In the genomic region with DNA sequence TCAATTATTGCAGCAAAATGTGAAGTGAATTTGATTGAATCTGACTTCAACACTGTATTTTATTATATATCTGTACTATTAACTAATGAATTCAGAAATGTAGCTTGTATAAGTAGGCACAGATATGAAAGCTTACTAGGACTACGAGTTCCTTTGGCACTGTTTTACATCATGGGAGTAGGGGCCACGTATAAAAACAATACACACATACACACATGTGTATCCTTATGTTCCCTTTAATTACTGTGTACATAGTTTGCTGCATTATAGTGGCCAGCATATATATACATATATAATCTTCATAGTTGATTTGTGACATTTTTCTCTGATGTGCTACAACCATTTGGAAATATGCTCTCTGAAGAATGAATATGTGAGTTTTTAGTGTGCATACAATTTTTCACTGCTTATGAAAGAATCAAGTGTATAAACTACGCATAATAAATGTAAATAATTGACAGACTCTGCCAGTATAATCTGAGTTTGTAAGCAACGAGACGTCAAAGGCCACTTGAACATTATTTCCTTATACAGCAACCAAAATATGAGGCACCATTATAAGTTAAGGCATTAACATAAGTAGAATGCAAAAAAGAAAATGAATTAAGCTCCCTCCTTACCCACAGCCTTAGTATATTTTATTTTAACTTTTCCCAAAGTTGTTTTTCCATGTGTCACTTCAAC, we compare ENCODE assay signal across 20 cellular contexts.
DNase-seq lines count a peak whose midpoint lies in the region; ATAC-seq, FAIRE-seq and TF ChIP-seq lines count a peak whose summit lies in the region.
"Had no signal": no experiment of that assay in that cellular context is flagged by ENCODE, and none has a peak within 500 bp of the region (broad histone marks: within the 10 kb centered on the region; RNA-seq: fewer than 3 reads in every experiment).

No MANE protein-coding gene starts in this region.

- no peaks in the 10 kb centered on the region for H4K20me1 ChIP-seq in IMR-90 (ENCODE audit: insufficient read depth, low read length)

- H3K79me1 ChIP-seq in IMR-90 (ENCODE audit: low read depth in 1 of 2, low read length in 2 of 2): no peaks in the 10 kb centered on the region

- H3K27ac ChIP-seq in IMR-90 (ENCODE audit: insufficient read depth, low read length): no peak overlapping the region
- H3K27ac ChIP-seq in colonic mucosa: peak overlapping the region; percentile 20
- H3K27ac ChIP-seq in small intestine (ENCODE audit: low read depth in 1 of 2, low read length in 1 of 2): no peak overlapping the region
- H3K27ac ChIP-seq: C4-2B, HL-60 had no signal

- no peak overlapping the region for H2AK9ac ChIP-seq in IMR-90 (replicated peaks; ENCODE audit: low read depth, low read length, poor library complexity)

- H3K18ac ChIP-seq in IMR-90 (ENCODE audit: low read depth, low read length): no peak overlapping the region

- no peak overlapping the region for H3K9ac ChIP-seq in IMR-90 (ENCODE audit: low read depth, low read length)
- no peak overlapping the region for H3K9ac ChIP-seq in colonic mucosa (ENCODE audit: low read depth in 2 of 2, low read length in 2 of 2)

- TF ChIP-seq RAD21 in IMR-90 (IDR thresholded peaks at IDR 0.05; ENCODE audit: low read length): no peak

- H3K27me3 ChIP-seq in IMR-90 (ENCODE audit: control insufficient read depth, insufficient read depth, low read length) (no peaks in the 10 kb centered on the region), colonic mucosa (no peaks in the 10 kb centered on the region), small intestine (ENCODE audit: control insufficient read depth in 2 of 2, insufficient read depth in 2 of 2, low read length in 2 of 2) (no peaks in the 10 kb centered on the region)

- H2BK15ac ChIP-seq in IMR-90 (ENCODE audit: low read depth, low read length): 0 out of 3 replicates have a peak overlapping the region, but pooled peaks have one; percentile 41

- H3K4me1 ChIP-seq in IMR-90 (ENCODE audit: control insufficient read depth, insufficient read depth, low read length) (peaks cover 4% of the 10 kb centered on the region; the same call in 1 of the 2 replicates), colonic mucosa (no peaks in the 10 kb centered on the region), small intestine (ENCODE audit: control insufficient read depth in 2 of 2, insufficient read depth in 1 of 2, low read depth in 1 of 2, low read length in 1 of 2) (no peaks in the 10 kb centered on the region)
- H3K4me1 ChIP-seq: Caco-2 had no signal

- no peak for TF ChIP-seq POLR2A in IMR-90 (IDR thresholded peaks at IDR 0.05; ENCODE audit: low read depth, low read length)

- CTCF ChIA-PET in IMR-90 (lab: Yijun Ruan, JAX): interaction anchor here (0.8 kb wide), 1 partner anchor 10 kb away, joined by 3 read pairs; no protein-coding TSS in a partner anchor

- no TSS peak for BruUV-seq in IMR-90 (replicated peaks; lab: Mats Ljungman, UMichigan)

- no peak for FAIRE-seq in small intestine (lab: Jason Lieb, UNC)
- FAIRE-seq: A204.1, GM12892, H54, HTR-8/SVneo had no signal

- dilution Hi-C loops in IMR-90 (cut with HindIII; ENCODE audit: low sequenced_read_pairs, unreplicated experiment): no loop called here

- no peak overlapping the region for H3K14ac ChIP-seq in IMR-90 (replicated peaks; ENCODE audit: low read depth, low read length)

- no peak overlapping the region for H3K23ac ChIP-seq in IMR-90 (ENCODE audit: low read depth, low read length)

- H3K9me3 ChIP-seq in IMR-90 (ENCODE audit: control insufficient read depth, insufficient read depth, low read length) (no peaks in the 10 kb centered on the region), colonic mucosa (no peaks in the 10 kb centered on the region), small intestine (ENCODE audit: control insufficient read depth, low read depth) (no peaks in the 10 kb centered on the region)
- H3K9me3 ChIP-seq: Caco-2 had no signal

- no peak overlapping the region for H4K5ac ChIP-seq in IMR-90 (ENCODE audit: low read depth, low read length)

- no peaks in the 10 kb centered on the region for H3K9me1 ChIP-seq in IMR-90 (ENCODE audit: insufficient read depth, low read length)

- H2BK120ac ChIP-seq in IMR-90 (ENCODE audit: low read depth, low read length): no peak overlapping the region

- H2AFZ ChIP-seq in IMR-90 (replicated peaks; ENCODE audit: low read length, poor library complexity): no peak overlapping the region
- H2AFZ ChIP-seq: GM23338 had no signal

- no peak overlapping the region for H4K8ac ChIP-seq in IMR-90 (ENCODE audit: low read depth in 2 of 2, low read length in 2 of 2)

- in situ Hi-C loops in IMR-90 (cut with MboI; ENCODE audit: low sequenced_read_pairs): no loop called here

- no peak overlapping the region for H2BK20ac ChIP-seq in IMR-90 (ENCODE audit: low read depth, low read length)

- no peak overlapping the region for H2BK5ac ChIP-seq in IMR-90 (ENCODE audit: low read depth, low read length, poor library complexity, severe bottlenecking)

- DNase-seq in IMR-90: no peak
- no peak for DNase-seq in colonic mucosa
- peak; percentile 83 for DNase-seq in small intestine
- DNase-seq in NCI-H2227 (lab: John Stamatoyannopoulos, UW; ENCODE audit: unreplicated experiment): no peak
- no peak for DNase-seq in activated CD8-positive, alpha-beta memory T cell treated with anti-CD3 and anti-CD28 coated beads for 24 hours
- DNase-seq: AML-193; Caco-2; CD4-positive, alpha-beta T cell; DMS153; DMS79; GDM1; HCEC 1CT had no signal

- no peak overlapping the region for H3K56ac ChIP-seq in IMR-90 (ENCODE audit: extremely low read depth, insufficient read depth, low read length)

- TF ChIP-seq CTCF in IMR-90 (conservative IDR thresholded peaks at IDR 0.05; ENCODE audit: low read depth, low read length) (no peak), colonic mucosa (IDR thresholded peaks at IDR 0.05) (no peak)

- ATAC-seq in IMR-90 (ENCODE audit: low read depth) (no peak), GM18502 (IDR thresholded peaks at IDR 0.05; ENCODE audit: poor library complexity, unreplicated experiment) (no peak)
- ATAC-seq: GM23338 had no signal

- no CpG with 5 or more reads among the region's 5 CpGs for WGBS in IMR-90 (ENCODE audit: extremely low coverage in 2 of 2, insufficient read length in 1 of 2), 2 experiments
- 16 to 40% (median 29%) methylated on average over 5 of the region's 5 CpGs for WGBS in small intestine, 3 donors

- H3K36me3 ChIP-seq in IMR-90 (ENCODE audit: control insufficient read depth, insufficient read depth, low read length): no peaks in the 10 kb centered on the region
- no peaks in the 10 kb centered on the region for H3K36me3 ChIP-seq in colonic mucosa
- no peaks in the 10 kb centered on the region for H3K36me3 ChIP-seq in small intestine (ENCODE audit: control insufficient read depth in 2 of 2, insufficient read depth in 2 of 2, low read length in 2 of 2)

- no peak overlapping the region for H4K91ac ChIP-seq in IMR-90 (ENCODE audit: insufficient read depth, low read depth, low read length)

- intact Hi-C loops in IMR-90 (cut with micrococcal nuclease): no loop called here
- intact Hi-C loops in colonic mucosa (cut with DNase I): no loop called here

- no peak overlapping the region for H2AK5ac ChIP-seq in IMR-90 (ENCODE audit: low read depth, low read length)

- no peak overlapping the region for H3K4me2 ChIP-seq in IMR-90 (ENCODE audit: low read depth, low read length)
- H3K4me2 ChIP-seq: GM23338 had no signal

- H3K4me3 ChIP-seq in IMR-90 (ENCODE audit: insufficient read depth, low read depth, low read length): no peak overlapping the region
- no peak overlapping the region for H3K4me3 ChIP-seq in colonic mucosa
- H3K4me3 ChIP-seq in small intestine (ENCODE audit: low read depth in 1 of 2, low read length in 2 of 2): no peak overlapping the region
- H3K4me3 ChIP-seq: GM23338 had no signal

- POLR2A ChIA-PET in IMR-90 (lab: Charles Lee; ENCODE audit: unreplicated experiment): no interaction called here

- H3K4ac ChIP-seq in IMR-90 (ENCODE audit: low read depth, low read length): no peak overlapping the region

TF ChIP-seq in IMR-90, 13 proteins besides CTCF, POLR2A, EP300 and RAD21:
- TF ChIP-seq CEBPB (IDR thresholded peaks at IDR 0.05; ENCODE audit: low read depth, low read length): no peak
- no peak for TF ChIP-seq RFX5 (IDR thresholded peaks at IDR 0.05; ENCODE audit: low read depth, low read length)
- TF ChIP-seq CHD1 (IDR thresholded peaks at IDR 0.05; ENCODE audit: low read depth, low read length): no peak
- TF ChIP-seq, protein P1, sequence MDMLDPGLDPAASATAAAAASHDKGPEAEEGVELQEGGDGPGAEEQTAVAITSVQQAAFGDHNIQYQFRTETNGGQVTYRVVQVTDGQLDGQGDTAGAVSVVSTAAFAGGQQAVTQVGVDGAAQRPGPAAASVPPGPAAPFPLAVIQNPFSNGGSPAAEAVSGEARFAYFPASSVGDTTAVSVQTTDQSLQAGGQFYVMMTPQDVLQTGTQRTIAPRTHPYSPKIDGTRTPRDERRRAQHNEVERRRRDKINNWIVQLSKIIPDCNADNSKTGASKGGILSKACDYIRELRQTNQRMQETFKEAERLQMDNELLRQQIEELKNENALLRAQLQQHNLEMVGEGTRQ (IDR thresholded peaks at IDR 0.05; ENCODE audit: low read depth, low read length): no peak
- TF ChIP-seq, protein P2, sequence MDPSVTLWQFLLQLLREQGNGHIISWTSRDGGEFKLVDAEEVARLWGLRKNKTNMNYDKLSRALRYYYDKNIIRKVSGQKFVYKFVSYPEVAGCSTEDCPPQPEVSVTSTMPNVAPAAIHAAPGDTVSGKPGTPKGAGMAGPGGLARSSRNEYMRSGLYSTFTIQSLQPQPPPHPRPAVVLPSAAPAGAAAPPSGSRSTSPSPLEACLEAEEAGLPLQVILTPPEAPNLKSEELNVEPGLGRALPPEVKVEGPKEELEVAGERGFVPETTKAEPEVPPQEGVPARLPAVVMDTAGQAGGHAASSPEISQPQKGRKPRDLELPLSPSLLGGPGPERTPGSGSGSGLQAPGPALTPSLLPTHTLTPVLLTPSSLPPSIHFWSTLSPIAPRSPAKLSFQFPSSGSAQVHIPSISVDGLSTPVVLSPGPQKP (IDR thresholded peaks at IDR 0.05; ENCODE audit: borderline replicate concordance, low read depth, low read length): no peak
